8 cellular contexts compared by ENCODE assay signal in the genomic region with DNA sequence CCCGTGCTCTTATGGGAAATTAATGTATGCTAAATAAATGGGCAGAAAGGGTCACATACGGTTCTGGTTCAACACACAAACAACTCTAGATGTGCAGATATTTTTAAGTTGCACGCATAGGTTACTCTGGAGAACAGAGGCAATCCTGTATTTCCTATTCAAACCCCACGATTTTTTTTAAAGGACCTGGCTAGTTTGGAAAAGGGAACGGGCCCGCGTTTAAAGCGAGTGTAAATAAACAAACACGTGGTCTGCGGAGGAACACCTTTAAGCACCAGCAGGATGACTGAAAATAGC. TPM values are rescaled to one million over a fixed set of nuclear protein-coding genes. Genes with fewer than 3 reads are reported as not detected.
DNase-seq lines count a peak whose midpoint lies in the region; ATAC-seq and TF ChIP-seq lines count a peak whose summit lies in the region.

No MANE protein-coding gene starts in this region.

- peak overlapping the region in 1 of 2 experiments; percentile 4 for H3K4ac ChIP-seq in mesenchymal stem cell (ENCODE audit: low read depth in 1 of 2, low read length in 2 of 2)

- H3K14ac ChIP-seq in mesenchymal stem cell (ENCODE audit: low read length in 2 of 2): no peak overlapping the region

- no peak overlapping the region for H2BK5ac ChIP-seq in mesenchymal stem cell (ENCODE audit: low read depth, low read length, poor library complexity, severe bottlenecking)

- ATAC-seq in GM19395 (IDR thresholded peaks at IDR 0.05; ENCODE audit: unreplicated experiment): peak; percentile 33
- peak; percentile 11 for ATAC-seq in HG03571 (IDR thresholded peaks at IDR 0.05; ENCODE audit: unreplicated experiment)

- no peak overlapping the region for H2BK12ac ChIP-seq in mesenchymal stem cell (ENCODE audit: low read length in 2 of 2)

- H4K8ac ChIP-seq in mesenchymal stem cell (ENCODE audit: low read length): no peak overlapping the region

- no peaks in the 10 kb centered on the region for H3K9me3 ChIP-seq in A673 (ENCODE audit: low read depth, low read length, poor library complexity, severe bottlenecking)
- no peaks in the 10 kb centered on the region for H3K9me3 ChIP-seq in mesenchymal stem cell (ENCODE audit: control insufficient read depth, low read length)

- peak overlapping the region; percentile 92 for H3K27ac ChIP-seq in A673 (ENCODE audit: low read depth, low read length, poor library complexity, severe bottlenecking)
- peak overlapping the region; percentile 48 for H3K27ac ChIP-seq in mesenchymal stem cell (ENCODE audit: low read length, poor library complexity, severe bottlenecking)

- H4K91ac ChIP-seq in mesenchymal stem cell (ENCODE audit: low read length): no peak overlapping the region

- no peak overlapping the region for H2AK5ac ChIP-seq in mesenchymal stem cell (ENCODE audit: low read length, severe bottlenecking)

- H3K27me3 ChIP-seq in A673 (replicated peaks; ENCODE audit: insufficient read depth, low read depth, low read length, poor library complexity) (no peaks in the 10 kb centered on the region), mesenchymal stem cell (ENCODE audit: control insufficient read depth in 1 of 2, insufficient read depth in 1 of 2, low read length in 2 of 2) (no peaks in the 10 kb centered on the region)

- H3K4me2 ChIP-seq in mesenchymal stem cell (ENCODE audit: low read length, poor library complexity, severe bottlenecking): peak overlapping the region; percentile 88

- H2AFZ ChIP-seq in mesenchymal stem cell (ENCODE audit: low read depth, low read length): peak overlapping the region; percentile 91

- CTCF ChIA-PET in A673 (lab: Charles Lee): no interaction called here

- in situ Hi-C loops in astrocyte of the spinal cord (cut with HindIII; ENCODE audit: low sequenced_read_pairs): no loop called here

- H3K4me3 ChIP-seq in A673 (ENCODE audit: low read depth, low read length, poor library complexity, severe bottlenecking) (peak overlapping the region; percentile 69), astrocyte of the spinal cord (ENCODE audit: low read depth, low read length) (peak overlapping the region; percentile 96), mesenchymal stem cell (ENCODE audit: insufficient read depth in 1 of 2, low read depth in 1 of 2, low read length in 2 of 2) (peak overlapping the region; percentile 85 to 91)

- intact Hi-C loops in A673 (cut with micrococcal nuclease; ENCODE audit: unreplicated experiment): loop anchor here (5.0 kb wide), 1 partner anchor 366 kb away; a partner anchor contains a TSS

- peak overlapping the region; percentile 94 for H3K9ac ChIP-seq in mesenchymal stem cell (ENCODE audit: low read length)

- WGBS in mesenchymal stem cell: 0% methylated on average over 9 of the region's 10 CpGs

- no peak overlapping the region for H3K23ac ChIP-seq in mesenchymal stem cell (ENCODE audit: low read length in 2 of 2)

- peaks cover 23% of the 10 kb centered on the region for H3K79me1 ChIP-seq in mesenchymal stem cell (replicated peaks; ENCODE audit: low read length, poor library complexity, severe bottlenecking)

- DNase-seq in A673 (ENCODE audit: low spot score): no peak
- DNase-seq in astrocyte of the spinal cord (ENCODE audit: low read depth, low spot score): no peak
- DNase-seq in mesenchymal stem cell: no peak
- no peak for DNase-seq in NCI-H446 (lab: John Stamatoyannopoulos, UW)
- no peak for DNase-seq in mucosa of gallbladder (ENCODE audit: low spot score)
- DNase-seq in C1 segment of cervical spinal cord (lab: John Stamatoyannopoulos, UW): no peak

- H3K36me3 ChIP-seq in A673 (ENCODE audit: insufficient read depth, low read length, poor library complexity, severe bottlenecking): peaks cover 22% of the 10 kb centered on the region
- peaks cover 2 to 44% of the 10 kb centered on the region in 2 experiments for H3K36me3 ChIP-seq in mesenchymal stem cell (ENCODE audit: control insufficient read depth in 1 of 2, insufficient read depth in 2 of 2, low read depth in 1 of 2, low read length in 2 of 2)

- BruUV-seq in A673 (replicated peaks; lab: Mats Ljungman, UMichigan): no TSS peak

- TF ChIP-seq CTCF in A673 (conservative IDR thresholded peaks at IDR 0.05; ENCODE audit: low read depth, low read length) (no peak), astrocyte of the spinal cord (IDR thresholded peaks at IDR 0.05; ENCODE audit: low read depth, low read length) (no peak)

- POLR2A ChIA-PET in A673 (lab: Charles Lee; ENCODE audit: low non-redundant PET): no interaction called here

- no peak overlapping the region for H2BK120ac ChIP-seq in mesenchymal stem cell (ENCODE audit: low read depth, low read length)

- H2BK15ac ChIP-seq in mesenchymal stem cell (ENCODE audit: low read depth, poor library complexity, severe bottlenecking): no peak overlapping the region

- H3K4me1 ChIP-seq in A673 (ENCODE audit: insufficient read depth, low read length, poor library complexity, severe bottlenecking): peaks cover 14% of the 10 kb centered on the region
- no peaks in the 10 kb centered on the region for H3K4me1 ChIP-seq in mesenchymal stem cell (ENCODE audit: control insufficient read depth, insufficient read depth, low read depth, low read length)

- H3K18ac ChIP-seq in mesenchymal stem cell (ENCODE audit: low read depth in 1 of 2, low read length in 2 of 2): no peak overlapping the region

RNA-seq across cellular contexts. Expression of a gene that starts 0.6 kb away (rescaled TPM):
- total RNA-seq in A673 (2021) (42.6 and 44.7 TPM in 2 replicates), mucosa of gallbladder (14.8 TPM)
- polyA plus RNA-seq in mesenchymal stem cell (2013, experiment 1 of 2): 3.3 TPM
- polyA plus RNA-seq in mesenchymal stem cell (2013, experiment 2 of 2): 4.5 TPM

RNA-seq across cellular contexts. Expression of a gene that starts 0.7 kb away (rescaled TPM):
- total RNA-seq in A673 (2021) (14.6 and 15.5 TPM in 2 replicates), mucosa of gallbladder (14.5 TPM)
- polyA plus RNA-seq in mesenchymal stem cell (2013, experiment 1 of 2): 18.4 TPM
- polyA plus RNA-seq in mesenchymal stem cell (2013, experiment 2 of 2): 19.0 TPM

RNA-seq across cellular contexts. Expression of a gene that starts 19.2 kb away (rescaled TPM):
- total RNA-seq in A673 (2021) (not detected in 2 replicates), mucosa of gallbladder (not detected)
- not detected for polyA plus RNA-seq in mesenchymal stem cell (2013, experiment 1 of 2)
- polyA plus RNA-seq in mesenchymal stem cell (2013, experiment 2 of 2): not detected

RNA-seq across cellular contexts. Expression of a gene that starts 50.6 kb away (rescaled TPM):
- total RNA-seq in A673 (2021): 6.8 and 7.7 TPM in 2 replicates
- 2.7 TPM for polyA plus RNA-seq in mesenchymal stem cell (2013, experiment 1 of 2)
- 2.9 TPM for polyA plus RNA-seq in mesenchymal stem cell (2013, experiment 2 of 2)
- total RNA-seq in mucosa of gallbladder: 18.6 TPM
